ENCODE assay signal across 2 cellular contexts in the genomic region with DNA sequence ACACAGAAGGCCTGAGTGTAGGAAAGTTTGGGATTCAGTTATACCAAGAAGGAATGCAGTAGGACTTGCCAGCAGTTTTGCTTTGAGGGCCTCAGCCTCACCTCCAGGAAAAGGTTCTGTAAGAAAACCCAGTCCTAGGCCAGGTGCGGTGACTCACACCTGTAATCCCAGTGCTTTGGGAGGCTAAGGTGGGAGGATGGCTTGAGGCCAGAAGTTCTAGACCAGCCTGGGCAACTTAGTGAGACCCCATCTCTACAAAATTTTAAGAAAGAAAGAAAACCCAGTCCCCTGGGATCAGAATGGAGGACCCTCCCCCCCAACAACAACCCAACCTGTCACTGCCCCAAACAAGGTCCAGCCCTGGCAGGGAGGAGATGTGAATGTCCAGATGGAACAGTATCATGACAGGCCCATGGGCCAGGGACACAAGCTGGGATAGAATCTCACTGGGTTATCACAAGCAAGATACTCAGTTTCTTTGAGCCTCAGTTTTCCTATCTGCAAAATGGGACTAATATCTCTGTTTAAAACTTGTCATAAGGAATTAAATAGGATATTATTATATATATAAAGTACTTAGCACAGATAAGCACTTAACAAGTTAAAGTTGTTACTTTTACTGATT.
TF ChIP-seq lines count a peak whose summit lies in the region.

No MANE protein-coding gene starts in this region.

TF ChIP-seq in HEK293, 187 proteins besides CTCF, POLR2A, EP300 and RAD21:
- TF ChIP-seq ZNF473 (tag by site-specific recombination; IDR thresholded peaks at IDR 0.05) (no peak), ZNF621 (tag by site-specific recombination; IDR thresholded peaks at IDR 0.05) (no peak), ZFHX2 (tag by site-specific recombination; conservative IDR thresholded peaks at IDR 0.05) (no peak), ZNF121 (tag by site-specific recombination; IDR thresholded peaks at IDR 0.05) (peak; percentile 53)

TF ChIP-seq in K562, 482 proteins besides CTCF, POLR2A, EP300 and RAD21:
- TF ChIP-seq ZNF121 (CRISPR knock-in tag; conservative IDR thresholded peaks at IDR 0.05) (peak; percentile 91), ADNP (tag; IDR thresholded peaks at IDR 0.05) (peak; percentile 95), RBM14 (IDR thresholded peaks at IDR 0.05; ENCODE audit: borderline replicate concordance, insufficient read depth, low read depth, low read length) (no peak), POLR2G (IDR thresholded peaks at IDR 0.05; ENCODE audit: low read depth, low read length) (no peak), SAP30 (IDR thresholded peaks at IDR 0.05; ENCODE audit: borderline replicate concordance, insufficient read depth, low read depth, low read length, poor library complexity, severe bottlenecking) (no peak), ZC3H8 (IDR thresholded peaks at IDR 0.05) (no peak), FOXM1 (IDR thresholded peaks at IDR 0.05; ENCODE audit: low read depth) (no peak), FOXM1 (CRISPR knock-in tag; IDR thresholded peaks at IDR 0.05; ENCODE audit: low read depth) (no peak), CBX1 (IDR thresholded peaks at IDR 0.05; ENCODE audit: low read depth) (0 out of 2 replicates have a peak, but pooled peaks have one; percentile 58), HCFC1 (IDR thresholded peaks at IDR 0.05; ENCODE audit: low read depth, low read length) (no peak), ZNF699 (CRISPR knock-in tag; IDR thresholded peaks at IDR 0.05; ENCODE audit: insufficient replicate concordance) (no peak), CHD4 (IDR thresholded peaks at IDR 0.05; ENCODE audit: insufficient read depth, insufficient replicate concordance, low read depth, low read length, poor library complexity, severe bottlenecking) (peak; percentile 24), RBM25 (IDR thresholded peaks at IDR 0.05; ENCODE audit: low read depth, low read length, severe bottlenecking) (peak; percentile 90), BCOR (IDR thresholded peaks at IDR 0.05) (peak; percentile 91), TEAD4 (IDR thresholded peaks at IDR 0.05; ENCODE audit: low read length) (no peak), TEAD4 (CRISPR knock-in tag; IDR thresholded peaks at IDR 0.05; ENCODE audit: borderline replicate concordance) (no peak), SOX6 (IDR thresholded peaks at IDR 0.05) (no peak), SMARCA5 (IDR thresholded peaks at IDR 0.05) (peak; percentile 58; the same call in 1 of the 2 replicates), KDM1A (IDR thresholded peaks at IDR 0.05) (peak; percentile 11 to 70; a peak in 2 of 4 replicates), RCOR1 (IDR thresholded peaks at IDR 0.05; ENCODE audit: borderline replicate concordance in 1 of 2, low read depth in 2 of 2, low read length in 2 of 2) (0 out of 4 replicates have a peak, but pooled peaks of 1 of the 2 experiments have one; percentile 13)
